10 cellular contexts compared by ENCODE assay signal in the genomic region with DNA sequence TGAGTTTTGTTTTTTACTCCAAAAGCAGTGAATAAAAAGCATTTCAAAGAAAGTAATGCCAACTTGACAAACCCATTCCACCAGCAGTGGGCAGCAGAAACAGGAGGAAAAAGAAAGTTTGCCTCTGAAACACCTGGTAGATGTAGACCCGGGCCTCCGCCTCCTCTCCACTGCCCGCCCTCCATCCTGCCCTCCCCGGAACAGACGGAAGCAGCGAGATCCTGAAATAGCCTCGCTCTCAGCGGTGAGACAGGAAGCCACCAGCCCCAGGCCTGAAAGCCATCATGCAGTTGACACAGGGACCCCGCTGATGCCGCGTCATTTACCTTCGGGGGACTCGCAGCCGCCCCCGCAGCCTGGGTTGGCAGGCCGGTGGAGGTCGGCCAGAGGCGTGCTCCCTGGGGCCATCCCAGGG.
DNase-seq lines count a peak whose midpoint lies in the region; ATAC-seq and TF ChIP-seq lines count a peak whose summit lies in the region.
"Had no signal": no experiment of that assay in that cellular context is flagged by ENCODE, and none has a peak within 500 bp of the region (broad histone marks: within the 10 kb centered on the region; RNA-seq: fewer than 3 reads in every experiment).

No MANE protein-coding gene starts in this region.

- intact Hi-C loops in OCI-LY7 (cut with micrococcal nuclease; ENCODE audit: unreplicated experiment), result loop anchor here (1.0 to 10.0 kb wide), 6 partner anchors 22 to 263 kb away; no protein-coding TSS in a partner anchor

- no CpG with 5 or more reads among the region's 18 CpGs for WGBS in mesendoderm (ENCODE audit: extremely low coverage, insufficient coverage, low lambda C conversion rate)

- peak overlapping the region; percentile 48 for H3K9ac ChIP-seq in mesendoderm (ENCODE audit: low read length)

- H3K79me2 ChIP-seq in OCI-LY7 (ENCODE audit: insufficient read depth, low read depth, low read length), result no peaks in the 10 kb centered on the region
- no peaks in the 10 kb centered on the region for H3K79me2 ChIP-seq in mesendoderm (ENCODE audit: control insufficient read depth, insufficient read depth, low read length)

- peak overlapping the region; percentile 72 to 73 for H3K27ac Mint-ChIP-seq in activated naive CD4-positive, alpha-beta T cell treated with anti-CD3 and anti-CD28 coated beads, Interleukin-2, amount 50 U/mL, for 72 hours
- peak overlapping the region; percentile 70 to 92 for H3K27ac Mint-ChIP-seq in stimulated activated naive CD8-positive, alpha-beta T cell treated with anti-CD3 and anti-CD28 coated beads, Interleukin-15, amount 100 ng/mL, for 72 hours
- H3K27ac Mint-ChIP-seq: dendritic cell treated with granulocyte-macrophage colony-stimulating factor and Interleukin-4, amounts not matched to agents 40 ng/mL and 50 ng/mL, for 4 days had no signal

- no peak overlapping the region for H4K5ac ChIP-seq in mesendoderm (ENCODE audit: low read length)

- no peak overlapping the region for H2BK120ac ChIP-seq in mesendoderm (ENCODE audit: low read depth, low read length)

- peak overlapping the region; percentile 48 to 60 for H3K4me3 Mint-ChIP-seq in stimulated activated naive CD8-positive, alpha-beta T cell treated with anti-CD3 and anti-CD28 coated beads, Interleukin-15, amount 100 ng/mL, for 72 hours
- H3K4me3 Mint-ChIP-seq: dendritic cell treated with granulocyte-macrophage colony-stimulating factor and Interleukin-4, amounts not matched to agents 40 ng/mL and 50 ng/mL, for 4 days had no signal

- CTCF ChIA-PET in OCI-LY7 (lab: Charles Lee; ENCODE audit: unreplicated experiment), result interaction anchor here (0.6 kb wide), 1 partner anchor 154 kb away, joined by 3 read pairs; no protein-coding TSS in a partner anchor

- no peak overlapping the region for H2BK15ac ChIP-seq in mesendoderm (replicated peaks; ENCODE audit: low read depth)

- no peaks in the 10 kb centered on the region for H3K27me3 Mint-ChIP-seq in stimulated activated naive CD8-positive, alpha-beta T cell treated with anti-CD3 and anti-CD28 coated beads, Interleukin-15, amount 100 ng/mL, for 72 hours

- H3K36me3 ChIP-seq in OCI-LY7 (ENCODE audit: insufficient read depth, low read length) (no peaks in the 10 kb centered on the region), mesendoderm (ENCODE audit: control insufficient read depth, insufficient read depth, low read length) (no peaks in the 10 kb centered on the region)

- no peak overlapping the region for H2AK5ac ChIP-seq in mesendoderm (ENCODE audit: low read length)

- H3K4me1 ChIP-seq in OCI-LY7 (ENCODE audit: insufficient read depth, low read length, poor library complexity, severe bottlenecking), result peaks cover 69% of the 10 kb centered on the region
- peaks cover 7% of the 10 kb centered on the region for H3K4me1 ChIP-seq in mesendoderm (ENCODE audit: control insufficient read depth, low read depth, low read length)

- no peaks in the 10 kb centered on the region for H3K9me3 Mint-ChIP-seq in activated naive CD4-positive, alpha-beta T cell treated with anti-CD3 and anti-CD28 coated beads, Interleukin-2, amount 50 U/mL, for 72 hours
- no peaks in the 10 kb centered on the region for H3K9me3 Mint-ChIP-seq in stimulated activated naive CD8-positive, alpha-beta T cell treated with anti-CD3 and anti-CD28 coated beads, Interleukin-15, amount 100 ng/mL, for 72 hours
- H3K9me3 Mint-ChIP-seq: dendritic cell treated with granulocyte-macrophage colony-stimulating factor and Interleukin-4, amounts not matched to agents 40 ng/mL and 50 ng/mL, for 4 days had no signal

- POLR2A ChIA-PET in OCI-LY7 (lab: Charles Lee), result interaction anchor here (1.0 to 1.4 kb wide), 2 partner anchors 134 to 362 kb away, joined by 3 read pairs; no protein-coding TSS in a partner anchor

- peaks cover 23% of the 10 kb centered on the region for H3K4me1 Mint-ChIP-seq in stimulated activated naive CD8-positive, alpha-beta T cell treated with anti-CD3 and anti-CD28 coated beads, Interleukin-15, amount 100 ng/mL, for 72 hours

- no peak overlapping the region for H3K18ac ChIP-seq in mesendoderm (ENCODE audit: low read length)

- ATAC-seq in HG02884 (IDR thresholded peaks at IDR 0.05; ENCODE audit: unreplicated experiment), result peak; percentile 96
- ATAC-seq in activated naive CD4-positive, alpha-beta T cell treated with anti-CD3 and anti-CD28 coated beads, Interleukin-2, amount 50 U/mL, for 72 hours, result peak; percentile 96
- peak; percentile 98 for ATAC-seq in stimulated activated naive CD8-positive, alpha-beta T cell treated with anti-CD3 and anti-CD28 coated beads, Interleukin-15, amount 100 ng/mL, for 72 hours

- no peaks in the 10 kb centered on the region for H3K79me1 ChIP-seq in mesendoderm (ENCODE audit: low read length)

- H3K9me2 ChIP-seq in OCI-LY7 (ENCODE audit: insufficient read depth, low read length), result no peaks in the 10 kb centered on the region

- peak overlapping the region; percentile 81 for H3K27ac ChIP-seq in OCI-LY7 (ENCODE audit: low read depth, low read length, poor library complexity, severe bottlenecking)
- no peak overlapping the region for H3K27ac ChIP-seq in mesendoderm (ENCODE audit: low read depth, low read length)
- H3K27ac ChIP-seq: 22Rv1 had no signal

- H3K23ac ChIP-seq in mesendoderm (ENCODE audit: low read length), result no peak overlapping the region

- H3K4me3 ChIP-seq in OCI-LY7 (ENCODE audit: low read depth, low read length, poor library complexity, severe bottlenecking), result peak overlapping the region; percentile 55
- H3K4me3 ChIP-seq in mesendoderm (ENCODE audit: low read length), result no peak overlapping the region

- H4K8ac ChIP-seq in mesendoderm (ENCODE audit: low read depth, low read length), result no peak overlapping the region

- H3K4ac ChIP-seq in mesendoderm (ENCODE audit: low read depth, low read length), result no peak overlapping the region

- DNase-seq in DMS153 (lab: John Stamatoyannopoulos, UW) (peak; percentile 28), DMS153 treated with DMSO at 0.1 percent for 48 hours (lab: John Stamatoyannopoulos, UW; ENCODE audit: unreplicated experiment) (no peak), OCI-LY7 (ENCODE audit: low spot score) (peak; percentile 95), mesendoderm (peak; percentile 91), NK-92 (lab: John Stamatoyannopoulos, UW; ENCODE audit: unreplicated experiment) (no peak)
- peak; percentile 60 to 65 for DNase-seq in activated naive CD4-positive, alpha-beta T cell treated with anti-CD3 and anti-CD28 coated beads, Interleukin-2, amount 50 U/mL, for 72 hours (ENCODE audit: low spot score in 2 of 2)
- peak; percentile 62 to 78 for DNase-seq in stimulated activated naive CD8-positive, alpha-beta T cell treated with anti-CD3 and anti-CD28 coated beads, Interleukin-15, amount 100 ng/mL, for 72 hours

- no peaks in the 10 kb centered on the region for H3K36me3 Mint-ChIP-seq in activated naive CD4-positive, alpha-beta T cell treated with anti-CD3 and anti-CD28 coated beads, Interleukin-2, amount 50 U/mL, for 72 hours

- H2AFZ ChIP-seq in OCI-LY7 (ENCODE audit: low read length), result peak overlapping the region; percentile 89

- H2BK5ac ChIP-seq in mesendoderm (ENCODE audit: low read length), result no peak overlapping the region

- H4K20me1 ChIP-seq in OCI-LY7 (ENCODE audit: insufficient read depth, low read length), result no peaks in the 10 kb centered on the region

- no TSS peak for BruUV-seq in OCI-LY7 (replicated peaks; lab: Mats Ljungman, UMichigan)

- H3K4me2 ChIP-seq in OCI-LY7 (ENCODE audit: low read length) (peak overlapping the region; percentile 82), mesendoderm (ENCODE audit: low read length) (peak overlapping the region; percentile 10)

- peak; percentile 91 for TF ChIP-seq CTCF in OCI-LY7 (conservative IDR thresholded peaks at IDR 0.05; ENCODE audit: low read length)

- H3K9me3 ChIP-seq in OCI-LY7 (ENCODE audit: low read length), result no peaks in the 10 kb centered on the region

- H3K27me3 ChIP-seq in mesendoderm (ENCODE audit: insufficient read depth, low read length, poor library complexity), result no peaks in the 10 kb centered on the region

- peak overlapping the region; percentile 78 for H3K56ac ChIP-seq in mesendoderm (ENCODE audit: low read length)

Comparison
In these comparisons a context has a peak if more than half of its experiments do, and no peak if none do; other contexts are left out.
1. DNase-seq: peak in DMS153 (single experiment), OCI-LY7 (single experiment), activated naive CD4-positive, alpha-beta T cell treated with anti-CD3 and anti-CD28 coated beads, Interleukin-2, amount 50 U/mL, for 72 hours (2 of 2), mesendoderm (single experiment) and stimulated activated naive CD8-positive, alpha-beta T cell treated with anti-CD3 and anti-CD28 coated beads, Interleukin-15, amount 100 ng/mL, for 72 hours (2 of 2); none in DMS153 treated with DMSO at 0.1 percent for 48 hours (single experiment) and NK-92 (single experiment).
2. Peak in every context shown above with its lines, with median percentiles within 50 percentile points of each other: ATAC-seq.